9 cellular contexts compared by ENCODE assay signal in genomic region chr15:50135123-50135541, GRCh38. TPM values are rescaled to one million over a fixed set of nuclear protein-coding genes. Genes with fewer than 3 reads are reported as not detected.
DNase-seq lines count a peak whose midpoint lies in the region; ATAC-seq and TF ChIP-seq lines count a peak whose summit lies in the region.
"Had no signal": no experiment of that assay in that cellular context is flagged by ENCODE, and none has a peak within 500 bp of the region (broad histone marks: within the 10 kb centered on the region; RNA-seq: fewer than 3 reads in every experiment).

No MANE protein-coding gene starts in this region.

- WGBS in thyroid gland, 2 donors, result 77 to 85% methylated on average over 5 of the region's 5 CpGs

- peaks cover 6% of the 10 kb centered on the region for H3K9me3 Mint-ChIP-seq in activated naive CD4-positive, alpha-beta T cell treated with anti-CD3 and anti-CD28 coated beads, Interleukin-2, amount 10 ng/mL, durations not matched to agents 7 days and 5 days

- no peaks in the 10 kb centered on the region for H3K27me3 ChIP-seq in thyroid gland

- ATAC-seq in GM21381 (IDR thresholded peaks at IDR 0.05; ENCODE audit: unreplicated experiment) (peak; percentile 47), HG03196 (IDR thresholded peaks at IDR 0.05; ENCODE audit: unreplicated experiment) (peak; percentile 71)

- H3K9me3 ChIP-seq in thyroid gland, result no peaks in the 10 kb centered on the region

- H3K27ac Mint-ChIP-seq in activated naive CD4-positive, alpha-beta T cell treated with anti-CD3 and anti-CD28 coated beads, Interleukin-2, amount 10 ng/mL, durations not matched to agents 7 days and 5 days, result peak overlapping the region; percentile 44

- TF ChIP-seq POLR2A in thyroid gland (IDR thresholded peaks at IDR 0.05), result no peak

- DNase-seq in activated naive CD4-positive, alpha-beta T cell treated with anti-CD3 and anti-CD28 coated beads, Interleukin-2, amount 10 ng/mL, durations not matched to agents 7 days and 5 days, result no peak
- peak; percentile 15 for DNase-seq in stimulated activated CD8-positive, alpha-beta memory T cell treated with anti-CD3 and anti-CD28 coated beads, Interleukin-12 subunit alpha, Interleukin-12 subunit beta, amount 100 ng/mL, for 24 hours (ENCODE audit: extremely low read depth)
- DNase-seq in thyroid gland (no peak), SKM-1 treated with dmso at 0.1 percent for 144 hours (lab: John Stamatoyannopoulos, UW; ENCODE audit: unreplicated experiment) (no peak), NCI-H82 (lab: John Stamatoyannopoulos, UW) (no peak), cerebellar nuclear complex (lab: John Stamatoyannopoulos, UW) (no peak)

- peaks cover 14% of the 10 kb centered on the region for H3K4me1 Mint-ChIP-seq in activated naive CD4-positive, alpha-beta T cell treated with anti-CD3 and anti-CD28 coated beads, Interleukin-2, amount 10 ng/mL, durations not matched to agents 7 days and 5 days

- H3K4me3 Mint-ChIP-seq in activated naive CD4-positive, alpha-beta T cell treated with anti-CD3 and anti-CD28 coated beads, Interleukin-2, amount 10 ng/mL, durations not matched to agents 7 days and 5 days, result no peak overlapping the region

- no peaks in the 10 kb centered on the region for H3K36me3 ChIP-seq in thyroid gland

- no peak for TF ChIP-seq CTCF in thyroid gland (IDR thresholded peaks at IDR 0.05)

- no peak overlapping the region for H3K4me3 ChIP-seq in thyroid gland (replicated peaks in 1 of 3)

- peaks cover 19 to 22% of the 10 kb centered on the region in 2 donors for H3K4me1 ChIP-seq in thyroid gland

- CTCF ChIA-PET in activated naive CD4-positive, alpha-beta T cell treated with anti-CD3 and anti-CD28 coated beads, Interleukin-2, amount 10 ng/mL, durations not matched to agents 7 days and 5 days (lab: Charles Lee), result interaction anchor here (0.7 to 1.4 kb wide), 6 partner anchors 16 to 123 kb away, joined by 3 to 5 read pairs (median 3); partner anchors contain the start of gene ATP8B4

- no peaks in the 10 kb centered on the region for H3K27me3 Mint-ChIP-seq in activated naive CD4-positive, alpha-beta T cell treated with anti-CD3 and anti-CD28 coated beads, Interleukin-2, amount 10 ng/mL, durations not matched to agents 7 days and 5 days

- H3K36me3 Mint-ChIP-seq in activated naive CD4-positive, alpha-beta T cell treated with anti-CD3 and anti-CD28 coated beads, Interleukin-2, amount 10 ng/mL, durations not matched to agents 7 days and 5 days, result no peaks in the 10 kb centered on the region

- intact Hi-C loops in thyroid gland (cut with DNase I), result no loop called here

- peak overlapping the region in 1 of 3 donors; percentile 44 for H3K27ac ChIP-seq in thyroid gland

RNA-seq across cellular contexts. Expression of gene ATP8B4, which starts 16.1 kb away (rescaled TPM):
- 10 to 100 TPM in 1 of 4 donors, 1 to 10 TPM in 3; 5.2 to 24.3 (median 7.6) TPM for total RNA-seq in thyroid gland
- total RNA-seq: endothelial cell of umbilical vein had no signal

RNA-seq across cellular contexts. Expression of gene SLC27A2, which starts 46.9 kb away (rescaled TPM):
- total RNA-seq in thyroid gland, result 10 to 100 TPM in 1 of 4 donors, 1 to 10 TPM in 3; 1.1 to 10.3 (median 6.6) TPM
- total RNA-seq: endothelial cell of umbilical vein had no signal
